21 cellular contexts compared by ENCODE assay signal in the genomic region with DNA sequence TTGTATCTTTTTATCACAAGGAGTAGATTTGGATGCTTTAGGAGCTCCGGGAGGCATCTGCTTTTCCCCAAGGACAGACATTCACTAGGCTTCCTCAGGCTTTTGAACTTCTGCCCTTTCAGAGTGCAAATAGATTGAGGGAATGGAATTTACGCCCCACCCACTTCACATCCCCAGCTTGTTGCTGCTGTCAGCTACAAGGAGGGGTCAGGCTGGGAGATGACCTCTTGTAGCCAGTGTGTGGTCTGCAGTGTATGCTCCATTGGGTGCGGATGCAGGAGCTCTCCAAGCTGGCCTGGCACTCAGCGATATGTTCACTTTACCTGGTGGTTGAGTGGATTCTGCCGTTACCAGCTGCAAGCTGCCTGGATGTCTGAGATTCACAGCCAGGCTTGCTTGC. TPM values are rescaled to one million over a fixed set of nuclear protein-coding genes. Genes with fewer than 3 reads are reported as not detected.
A peak's percentile ranks its signal among the peaks of the same experiment; 100 is the strongest.
DNase-seq lines count a peak whose midpoint lies in the region; ATAC-seq and TF ChIP-seq lines count a peak whose summit lies in the region.
"Had no signal": no experiment of that assay in that cellular context is flagged by ENCODE, and none has a peak within 500 bp of the region (broad histone marks: within the 10 kb centered on the region; RNA-seq: fewer than 3 reads in every experiment).

No MANE protein-coding gene starts in this region.

- H3K27me3 ChIP-seq in H7 (ENCODE audit: control insufficient read depth, insufficient read depth, low read length) (no peaks in the 10 kb centered on the region; the same call in 1 of the 2 replicates), RWPE2 (ENCODE audit: insufficient read depth, poor library complexity, severe bottlenecking) (no peaks in the 10 kb centered on the region)
- H3K27me3 ChIP-seq: gastrocnemius medialis, transverse colon had no signal

- H3K36me3 ChIP-seq in H7 (replicated peaks; ENCODE audit: control insufficient read depth, insufficient read depth, low read length): no peaks in the 10 kb centered on the region
- H3K36me3 ChIP-seq in RWPE2 (ENCODE audit: low read depth): no peaks in the 10 kb centered on the region
- H3K36me3 ChIP-seq: gastrocnemius medialis, transverse colon had no signal

- H3K9me3 ChIP-seq in RWPE2 (ENCODE audit: severe bottlenecking): no peaks in the 10 kb centered on the region
- H3K9me3 ChIP-seq: gastrocnemius medialis, transverse colon had no signal

- ATAC-seq in RWPE2 (ENCODE audit: low read depth) (no peak), omental fat pad (ENCODE audit: low FRiP score) (peak; percentile 32), GM18907 (IDR thresholded peaks at IDR 0.05; ENCODE audit: unreplicated experiment) (no peak), GM21423 (IDR thresholded peaks at IDR 0.05; ENCODE audit: unreplicated experiment) (no peak), GM19397 (IDR thresholded peaks at IDR 0.05; ENCODE audit: unreplicated experiment) (no peak)
- ATAC-seq: activated CD8-positive, alpha-beta memory T cell treated with anti-CD3 and anti-CD28 coated beads, Interleukin-2, amount 10 ng/mL, durations not matched to agents 7 days and 5 days; gastrocnemius medialis had no signal

- H3K4me3 ChIP-seq in H7 (ENCODE audit: insufficient read depth, low read depth, low read length) (no peak overlapping the region), RWPE2 (ENCODE audit: severe bottlenecking) (no peak overlapping the region)
- H3K4me3 ChIP-seq: gastrocnemius medialis, PC-9, transverse colon had no signal

- DNase-seq in H7 (peak; percentile 44), RWPE2 (ENCODE audit: low spot score) (no peak), iPS-NIHi7 (ENCODE audit: extremely low spot score) (peak; percentile 72), omental fat pad (ENCODE audit: low spot score) (no peak)
- DNase-seq in activated CD8-positive, alpha-beta memory T cell treated with anti-CD3 and anti-CD28 coated beads, Interleukin-2, amount 50 U/mL, for 48 hours: no peak
- DNase-seq: activated B cell treated with CpG ODN at 0.5 μM for 24 hours; activated CD8-positive, alpha-beta memory T cell treated with anti-CD3 and anti-CD28 coated beads, Interleukin-2, amount 10 ng/mL, durations not matched to agents 7 days and 5 days; activated naive CD4-positive, alpha-beta T cell treated with anti-CD3 and anti-CD28 coated beads, Interleukin-2, amount 50 U/mL, for 16 hours; C1 segment of cervical spinal cord; gastrocnemius medialis; GF-D8; NCI-H1092 treated with DMSO at 0.1 percent for 48 hours; NCI-H226; stimulated activated CD4-positive, alpha-beta T cell treated with anti-CD3 and anti-CD28 coated beads, Interleukin-4, amount 100 ng/mL, for 24 hours; SW 1271; transverse colon had no signal

- peak overlapping the region; percentile 56 for H3K27ac ChIP-seq in RWPE2 (ENCODE audit: poor library complexity, severe bottlenecking)
- H3K27ac ChIP-seq: gastrocnemius medialis, PC-9, transverse colon had no signal

- H3K4me1 ChIP-seq in RWPE2 (ENCODE audit: insufficient read depth, poor library complexity, severe bottlenecking): peaks cover 22% of the 10 kb centered on the region
- H3K4me1 ChIP-seq: gastrocnemius medialis had no signal

- TF ChIP-seq CTCF in RWPE2 (IDR thresholded peaks at IDR 0.05; ENCODE audit: poor library complexity, severe bottlenecking) (no peak), omental fat pad (IDR thresholded peaks at IDR 0.05) (no peak)

RNA-seq across cellular contexts. Expression of gene TNFSF15, which starts 6.4 kb away (rescaled TPM):
- total RNA-seq in H7 (2014; rRNA removed; shearing (Covaris generic)): not detected in 2 replicates
- total RNA-seq in omental fat pad: 1 to 10 TPM in 1 of 4 donors, under 1 TPM in 2, not detected in 1; 0.36 to 2.4 (median 0.50) TPM
- total RNA-seq: bronchial epithelial cell, gastrocnemius medialis had no signal

Comparison
In these comparisons a context has a peak if more than half of its experiments do, and no peak if none do; other contexts are left out.
1. DNase-seq: peak in H7 (single experiment) and iPS-NIHi7 (single experiment); none in RWPE2 (single experiment), omental fat pad (single experiment) and activated CD8-positive, alpha-beta memory T cell treated with anti-CD3 and anti-CD28 coated beads, Interleukin-2, amount 50 U/mL, for 48 hours (single experiment).